9 cellular contexts compared by ENCODE assay signal in the genomic region with DNA sequence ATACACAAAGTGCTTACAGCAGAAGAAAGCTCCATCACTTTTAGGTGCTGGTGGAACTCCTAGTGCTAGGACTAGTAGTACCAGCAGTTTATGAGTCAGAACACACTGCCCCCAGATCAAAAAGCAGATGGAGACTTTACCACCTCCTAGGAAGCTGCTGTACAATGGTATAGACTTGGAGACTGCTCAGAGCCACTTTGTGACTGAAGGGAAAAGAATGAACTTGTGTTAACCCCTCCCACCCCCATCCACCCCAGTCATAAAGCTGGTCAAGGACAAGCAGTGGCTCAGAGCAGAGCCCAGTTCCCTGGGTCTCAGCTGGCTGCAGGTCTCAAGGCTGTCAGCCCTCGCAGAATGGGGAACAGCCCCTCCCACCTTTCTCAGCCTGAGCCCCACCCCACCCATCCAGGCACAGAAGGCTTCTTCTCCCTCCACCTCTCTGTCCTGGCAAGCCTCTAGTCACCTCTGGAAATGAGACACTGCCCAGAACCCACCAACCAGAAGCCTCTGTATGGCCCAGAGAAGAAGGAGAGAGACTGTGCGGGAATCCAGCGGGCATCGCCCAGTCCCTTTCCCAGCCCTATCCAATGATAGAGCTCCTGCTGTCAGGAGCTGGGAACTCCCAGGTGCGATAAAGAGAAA. TPM values are rescaled to one million over a fixed set of nuclear protein-coding genes. Genes with fewer than 3 reads are reported as not detected.
DNase-seq lines count a peak whose midpoint lies in the region; ATAC-seq lines count a peak whose summit lies in the region.
"Had no signal": no experiment of that assay in that cellular context is flagged by ENCODE, and none has a peak within 500 bp of the region (broad histone marks: within the 10 kb centered on the region; RNA-seq: fewer than 3 reads in every experiment).

No MANE protein-coding gene starts in this region.

- H3K4me3 Mint-ChIP-seq in stimulated activated naive B cell treated with anti-CD40 and anti-IgM and Interleukin-4, amounts not matched to agents 10 μg/mL and 1 μg/mL and 100 μg/mL, for 72 hours: no peak overlapping the region
- H3K4me3 Mint-ChIP-seq: nephron had no signal

- H3K27ac Mint-ChIP-seq in stimulated activated naive B cell treated with anti-CD40 and anti-IgM and Interleukin-4, amounts not matched to agents 10 μg/mL and 1 μg/mL and 100 μg/mL, for 72 hours: peak overlapping the region; percentile 25
- H3K27ac Mint-ChIP-seq: nephron; T-helper 1 cell treated with Interleukin-12 subunit alpha and Interleukin-12 subunit beta and Interleukin-4 antibody, amounts not matched to agents 30 μg/mL and 1 μg/mL, for 36 hours had no signal

- peaks cover 10 to 15% of the 10 kb centered on the region in 2 donors for H3K36me3 Mint-ChIP-seq in stimulated activated naive B cell treated with anti-CD40 and anti-IgM and Interleukin-4, amounts not matched to agents 10 μg/mL and 1 μg/mL and 100 μg/mL, for 72 hours

- H3K9me3 Mint-ChIP-seq in stimulated activated naive B cell treated with anti-CD40 and anti-IgM and Interleukin-4, amounts not matched to agents 10 μg/mL and 1 μg/mL and 100 μg/mL, for 72 hours: no peaks in the 10 kb centered on the region
- H3K9me3 Mint-ChIP-seq: nephron; T-helper 1 cell treated with Interleukin-12 subunit alpha and Interleukin-12 subunit beta and Interleukin-4 antibody, amounts not matched to agents 30 μg/mL and 1 μg/mL, for 36 hours had no signal

- ATAC-seq in stimulated activated naive B cell treated with anti-CD40 and anti-IgM and Interleukin-4, amounts not matched to agents 10 μg/mL and 1 μg/mL and 100 μg/mL, for 72 hours (replicated peaks): peak in 1 of 2 donors; percentile 27

- H3K27me3 Mint-ChIP-seq in stimulated activated naive B cell treated with anti-CD40 and anti-IgM and Interleukin-4, amounts not matched to agents 10 μg/mL and 1 μg/mL and 100 μg/mL, for 72 hours: no peaks in the 10 kb centered on the region

- peaks cover 42 to 69% of the 10 kb centered on the region in 2 donors for H3K4me1 Mint-ChIP-seq in stimulated activated naive B cell treated with anti-CD40 and anti-IgM and Interleukin-4, amounts not matched to agents 10 μg/mL and 1 μg/mL and 100 μg/mL, for 72 hours

- DNase-seq in H4 (ENCODE audit: low spot score): peak; percentile 40
- DNase-seq in SW480 (ENCODE audit: low spot score): peak; percentile 56
- DNase-seq in glomerular visceral epithelial cell (ENCODE audit: extremely low spot score): peak; percentile 71
- DNase-seq in stimulated activated naive B cell treated with anti-CD40 and anti-IgM and Interleukin-4, amounts not matched to agents 10 μg/mL and 1 μg/mL and 100 μg/mL, for 72 hours: no peak
- DNase-seq in SK-N-DZ (ENCODE audit: low spot score): no peak
- DNase-seq in T-helper 2 cell: no peak
- no peak for DNase-seq in GM19238 (ENCODE audit: insufficient read length, low spot score)

RNA-seq across cellular contexts. Expression of gene PACSIN2, which starts 23.8 kb away (rescaled TPM):
- 52.4 and 56.9 TPM in 2 replicates for total RNA-seq in H4 (2014; rRNA removed; shearing (Covaris generic))
- 62.1 and 66.5 TPM in 2 replicates for polyA plus RNA-seq in SK-N-DZ (2014; cell fraction: cytosol; rRNA removed)
- polyA plus RNA-seq in SK-N-DZ (2014; cell fraction: nucleus; rRNA removed): 58.8 and 64.4 TPM in 2 replicates

Comparison
In these comparisons a context has a peak if more than half of its experiments do, and no peak if none do; other contexts are left out.
1. DNase-seq: peak in H4 (single experiment), SW480 (single experiment) and glomerular visceral epithelial cell (single experiment); none in stimulated activated naive B cell treated with anti-CD40 and anti-IgM and Interleukin-4, amounts not matched to agents 10 μg/mL and 1 μg/mL and 100 μg/mL, for 72 hours (single experiment), SK-N-DZ (single experiment), T-helper 2 cell (0 of 5) and GM19238 (single experiment).